ENCODE assay signal across 9 cellular contexts in genomic region chr2:85439111-85439477, GRCh38. TPM values are rescaled to one million over a fixed set of nuclear protein-coding genes. Genes with fewer than 3 reads are reported as not detected.
DNase-seq lines count a peak whose midpoint lies in the region; ATAC-seq and TF ChIP-seq lines count a peak whose summit lies in the region.
"Had no signal": no experiment of that assay in that cellular context is flagged by ENCODE, and none has a peak within 500 bp of the region (broad histone marks: within the 10 kb centered on the region; RNA-seq: fewer than 3 reads in every experiment).

No MANE protein-coding gene starts in this region.

- no peak for ATAC-seq in DND-41 (ENCODE audit: insufficient read depth, low read depth)
- ATAC-seq in T-helper 17 cell, result no peak
- ATAC-seq in HG02884 (IDR thresholded peaks at IDR 0.05; ENCODE audit: unreplicated experiment), result no peak

- H3K27me3 Mint-ChIP-seq in T-helper 17 cell, result no peaks in the 10 kb centered on the region

- H3K79me2 ChIP-seq in DND-41 (ENCODE audit: insufficient read depth, low read length) (no peaks in the 10 kb centered on the region), hepatocyte (no peaks in the 10 kb centered on the region)

- intact Hi-C loops in spleen (cut with DNase I; ENCODE audit: low total_unique reads), result no loop called here

- TF ChIP-seq POLR2A in spleen (IDR thresholded peaks at IDR 0.05), result no peak

- DNase-seq in DND-41, result no peak
- DNase-seq in T-helper 17 cell, result no peak
- no peak for DNase-seq in hepatocyte (ENCODE audit: low spot score)
- peak; percentile 63 for DNase-seq in spleen
- no peak for DNase-seq in midbrain (lab: John Stamatoyannopoulos, UW)
- DNase-seq in stimulated activated CD4-positive, alpha-beta T cell treated with anti-CD3 and anti-CD28 coated beads, Interleukin-4, amount 100 ng/mL, for 4 hours, result no peak
- DNase-seq in NCI-H1694 treated with DMSO at 0.1 percent for 48 hours (lab: John Stamatoyannopoulos, UW), result no peak
- DNase-seq: activated effector memory CD4-positive, alpha-beta T cell treated with Interleukin-2 at 50 U/mL for 16 hours had no signal

- H3K27me3 ChIP-seq in DND-41 (ENCODE audit: insufficient read depth, low read length, poor library complexity) (no peaks in the 10 kb centered on the region), hepatocyte (no peaks in the 10 kb centered on the region), spleen (replicated peaks in 1 of 7) (no peaks in the 10 kb centered on the region)

- peaks cover 15% of the 10 kb centered on the region for H3K4me1 Mint-ChIP-seq in T-helper 17 cell

- WGBS in hepatocyte (ENCODE audit: low lambda C conversion rate, missing lambda C conversion rate), result 84% methylated on average over 5 of the region's 5 CpGs
- WGBS in spleen, 5 donors, result 84 to 92% (median 91%) methylated on average over 5 of the region's 5 CpGs

- H3K27ac ChIP-seq in DND-41 (ENCODE audit: low read length) (peak overlapping the region; percentile 85; the same call in 1 of the 2 replicates), hepatocyte (peak overlapping the region; percentile 99), spleen (peak overlapping the region in 6 of 8 donors; percentile 91 to 98 (median 97))

- H3K4me2 ChIP-seq in DND-41 (ENCODE audit: insufficient read depth, low read length), result no peak overlapping the region
- no peak overlapping the region for H3K4me2 ChIP-seq in hepatocyte

- H3K4me3 Mint-ChIP-seq in T-helper 17 cell, result no peak overlapping the region

- TF ChIP-seq CTCF in DND-41 (IDR thresholded peaks at IDR 0.05; ENCODE audit: borderline replicate concordance, extremely low read depth, low read length, poor library complexity, severe bottlenecking) (no peak), hepatocyte (IDR thresholded peaks at IDR 0.05; ENCODE audit: poor library complexity) (no peak), spleen (IDR thresholded peaks at IDR 0.05 in 8 of 11, conservative IDR thresholded peaks at IDR 0.05 in 3 of 11) (no peak)

- H3K36me3 ChIP-seq in DND-41 (ENCODE audit: insufficient read depth, low read length) (no peaks in the 10 kb centered on the region), hepatocyte (replicated peaks; ENCODE audit: insufficient read depth, low read depth) (no peaks in the 10 kb centered on the region), spleen (no peaks in the 10 kb centered on the region)

- no peaks in the 10 kb centered on the region for H3K9me2 ChIP-seq in hepatocyte (replicated peaks; ENCODE audit: insufficient read depth)

- H2AFZ ChIP-seq in DND-41 (ENCODE audit: low read depth, low read length), result peak overlapping the region; percentile 71; the same call in 1 of the 2 replicates
- H2AFZ ChIP-seq in hepatocyte, result no peak overlapping the region

- H3K9me3 ChIP-seq in DND-41 (ENCODE audit: insufficient read depth, low read length, severe bottlenecking) (no peaks in the 10 kb centered on the region), T-helper 17 cell (ENCODE audit: control insufficient read depth, low read length, poor library complexity, severe bottlenecking) (no peaks in the 10 kb centered on the region), hepatocyte (ENCODE audit: low read depth) (no peaks in the 10 kb centered on the region), spleen (no peaks in the 10 kb centered on the region)

- H3K4me1 ChIP-seq in DND-41 (ENCODE audit: insufficient read depth, low read length) (peaks cover 25% of the 10 kb centered on the region), hepatocyte (ENCODE audit: insufficient read depth) (peaks cover 23% of the 10 kb centered on the region), spleen (peaks cover 14 to 59% (median 39%) of the 10 kb centered on the region in 6 donors)

- H3K4me3 ChIP-seq in DND-41 (ENCODE audit: low read depth in 1 of 2, low read length in 2 of 2), result no peak overlapping the region
- H3K4me3 ChIP-seq in hepatocyte, result no peak overlapping the region
- no peak overlapping the region for H3K4me3 ChIP-seq in spleen

- H3K9ac ChIP-seq in DND-41 (ENCODE audit: low read depth, low read length), result no peak overlapping the region

- no peaks in the 10 kb centered on the region for H3K36me3 Mint-ChIP-seq in T-helper 17 cell (ENCODE audit: low read depth)

- H4K20me1 ChIP-seq in DND-41 (ENCODE audit: insufficient read depth, low read length), result no peaks in the 10 kb centered on the region
- no peaks in the 10 kb centered on the region for H4K20me1 ChIP-seq in hepatocyte (ENCODE audit: insufficient read depth, poor library complexity, severe bottlenecking)

- H3K27ac Mint-ChIP-seq in T-helper 17 cell, result peak overlapping the region; percentile 90

RNA-seq across cellular contexts. Expression of gene SH2D6, which starts 20.6 kb away (rescaled TPM):
- under 1 TPM; 0.26 to 0.40 TPM for total RNA-seq in T-helper 17 cell
- 0.27 and 0.36 TPM in 2 replicates for total RNA-seq in hepatocyte
- polyA plus RNA-seq in hepatocyte, result 2.3 and 2.8 TPM in 2 replicates
- under 1 TPM in 1 of 7 donors, not detected in 6; 0.94 TPM for total RNA-seq in spleen
- under 1 TPM in 1 of 3 donors, not detected in 2; 0.20 TPM for polyA plus RNA-seq in spleen

RNA-seq across cellular contexts. Expression of gene CAPG, which starts 28.9 kb away (rescaled TPM):
- 10 to 100 TPM; 51.6 to 90.3 TPM for total RNA-seq in T-helper 17 cell
- total RNA-seq in hepatocyte, result 108 and 123 TPM in 2 replicates
- 172 and 188 TPM in 2 replicates for polyA plus RNA-seq in hepatocyte
- total RNA-seq in spleen, result 10 to 100 TPM; 31.1 to 62.6 (median 47.1) TPM
- 100 to 1,000 TPM in 2 of 3 donors, 10 to 100 TPM in 1; 74.6 to 196 (median 115) TPM for polyA plus RNA-seq in spleen
